1 cellular context compared by ENCODE assay signal in the genomic region with DNA sequence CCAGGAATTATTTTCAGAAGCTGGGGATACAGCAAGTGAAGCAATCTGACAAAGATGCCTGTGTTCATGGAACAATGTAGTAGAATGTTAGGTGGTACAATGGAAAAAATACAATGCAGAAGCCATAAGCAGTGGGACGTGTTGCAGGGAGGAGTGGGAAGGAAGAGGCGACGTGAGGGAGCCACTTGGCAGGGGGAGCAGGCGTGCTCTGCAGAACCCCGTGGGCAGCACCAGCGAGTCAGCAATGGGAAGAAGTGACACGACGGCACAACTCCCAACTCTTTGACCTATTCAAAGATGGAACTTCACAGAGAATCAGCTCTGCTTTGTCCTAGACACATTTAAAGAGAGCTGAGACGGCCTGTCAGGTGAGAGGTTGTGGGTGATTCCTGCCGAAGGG.
TF ChIP-seq lines count a peak whose summit lies in the region.

No MANE protein-coding gene starts in this region.

TF ChIP-seq in HEK293, 187 proteins besides CTCF, POLR2A, EP300 and RAD21 (continued from another document):
- TF ChIP-seq OSR2 (tag by site-specific recombination; IDR thresholded peaks at IDR 0.05) (no peak), ZNF658 (tag by site-specific recombination; IDR thresholded peaks at IDR 0.05) (no peak), ZFP41 (tag by site-specific recombination; IDR thresholded peaks at IDR 0.05; ENCODE audit: borderline replicate concordance) (no peak), HOXD13 (CRISPR knock-in tag; IDR thresholded peaks at IDR 0.05; ENCODE audit: borderline replicate concordance) (no peak), ZSCAN30 (tag by site-specific recombination; IDR thresholded peaks at IDR 0.05) (no peak), ZFHX2 (tag by site-specific recombination; conservative IDR thresholded peaks at IDR 0.05) (peak; percentile 70), ZNF585B (tag by site-specific recombination; IDR thresholded peaks at IDR 0.05) (no peak), ZNF624 (tag by site-specific recombination; IDR thresholded peaks at IDR 0.05) (no peak)
- TF ChIP-seq, protein P1, sequence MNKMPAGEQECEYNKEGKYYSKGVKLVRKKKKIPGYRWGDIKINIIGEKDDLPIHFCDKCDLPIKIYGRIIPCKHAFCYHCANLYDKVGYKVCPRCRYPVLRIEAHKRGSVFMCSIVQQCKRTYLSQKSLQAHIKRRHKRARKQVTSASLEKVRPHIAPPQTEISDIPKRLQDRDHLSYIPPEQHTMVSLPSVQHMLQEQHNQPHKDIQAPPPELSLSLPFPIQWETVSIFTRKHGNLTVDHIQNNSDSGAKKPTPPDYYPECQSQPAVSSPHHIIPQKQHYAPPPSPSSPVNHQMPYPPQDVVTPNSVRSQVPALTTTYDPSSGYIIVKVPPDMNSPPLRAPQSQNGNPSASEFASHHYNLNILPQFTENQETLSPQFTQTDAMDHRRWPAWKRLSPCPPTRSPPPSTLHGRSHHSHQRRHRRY (tag by site-specific recombination; IDR thresholded peaks at IDR 0.05), result no peak
